In genomic region chr18:35776481-35776880, GRCh38 we compare ENCODE assay signal across 23 cellular contexts.
"Had no signal": no experiment of that assay in that cellular context is flagged by ENCODE, and none has a peak within 500 bp of the region (broad histone marks: within the 10 kb centered on the region; RNA-seq: fewer than 3 reads in every experiment).

No MANE protein-coding gene starts in this region.

- H3K9me3 ChIP-seq: esophagus muscularis mucosa, gastrocnemius medialis, ovary, psoas muscle, sigmoid colon, spleen, thoracic aorta, tibial nerve, upper lobe of left lung, uterus had no signal

- H3K36me3 ChIP-seq: esophagus muscularis mucosa, gastrocnemius medialis, ovary, sigmoid colon, spleen, thoracic aorta, tibial nerve, upper lobe of left lung, uterus had no signal

- H3K36me3 Mint-ChIP-seq: naive thymus-derived CD8-positive, alpha-beta T cell; stimulated activated memory B cell treated with anti-CD40 and anti-IgM and Interleukin-4, amounts not matched to agents 10 μg/mL and 1 μg/mL and 100 μg/mL, for 72 hours had no signal

- H3K27me3 ChIP-seq: esophagus muscularis mucosa, gastrocnemius medialis, ovary, sigmoid colon, tibial nerve, upper lobe of left lung, uterus had no signal

- H3K4me3 Mint-ChIP-seq: endodermal cell; naive thymus-derived CD8-positive, alpha-beta T cell; nephron progenitor cell; stimulated activated memory B cell treated with anti-CD40 and anti-IgM and Interleukin-4, amounts not matched to agents 10 μg/mL and 1 μg/mL and 100 μg/mL, for 72 hours had no signal

- DNase-seq: dorsolateral prefrontal cortex; effector CD8-positive, alpha-beta T cell; gastrocnemius medialis; head of caudate nucleus; midbrain; naive thymus-derived CD8-positive, alpha-beta T cell; nucleus accumbens; ovary; psoas muscle; right cardiac atrium; sigmoid colon; spleen; stimulated activated CD4-positive, alpha-beta T cell treated with anti-CD3 and anti-CD28 coated beads, Interleukin-4, amount 100 ng/mL, for 4 hours; stimulated activated naive CD8-positive, alpha-beta T cell treated with anti-CD3 and anti-CD28 coated beads, Interleukin-15, Interleukin-2, amounts not matched to agents 100 U/mL and 50 U/mL, for 24 hours; upper lobe of left lung; uterus had no signal

- H3K4me1 ChIP-seq: esophagus muscularis mucosa, gastrocnemius medialis, psoas muscle, sigmoid colon, spleen, tibial nerve, upper lobe of left lung, uterus had no signal

- ATAC-seq: gastrocnemius medialis; naive thymus-derived CD8-positive, alpha-beta T cell; right cardiac atrium; stimulated activated memory B cell treated with anti-CD40 and anti-IgM and Interleukin-4, amounts not matched to agents 10 μg/mL and 1 μg/mL and 100 μg/mL, for 72 hours; stimulated activated naive CD8-positive, alpha-beta T cell treated with anti-CD3 and anti-CD28 coated beads, Interleukin-15, Interleukin-2, amounts not matched to agents 100 U/mL and 50 U/mL, for 24 hours had no signal

- H3K9me3 Mint-ChIP-seq: endodermal cell, nephron progenitor cell had no signal

- H3K4me1 Mint-ChIP-seq: naive thymus-derived CD8-positive, alpha-beta T cell; nephron progenitor cell; stimulated activated memory B cell treated with anti-CD40 and anti-IgM and Interleukin-4, amounts not matched to agents 10 μg/mL and 1 μg/mL and 100 μg/mL, for 72 hours had no signal

- H3K27ac ChIP-seq: dorsolateral prefrontal cortex, esophagus muscularis mucosa, gastrocnemius medialis, ovary, psoas muscle, sigmoid colon, skin epidermis, spleen, thoracic aorta, tibial nerve, upper lobe of left lung, uterus had no signal

- H3K4me3 ChIP-seq: dorsolateral prefrontal cortex, esophagus muscularis mucosa, gastrocnemius medialis, ovary, psoas muscle, sigmoid colon, skin epidermis, spleen, thoracic aorta, tibial nerve, upper lobe of left lung, uterus had no signal

- H3K27ac Mint-ChIP-seq: endodermal cell; naive thymus-derived CD8-positive, alpha-beta T cell; nephron progenitor cell; stimulated activated memory B cell treated with anti-CD40 and anti-IgM and Interleukin-4, amounts not matched to agents 10 μg/mL and 1 μg/mL and 100 μg/mL, for 72 hours had no signal
